Comparison of ENCODE assay signal across 22 cellular contexts in the genomic region with DNA sequence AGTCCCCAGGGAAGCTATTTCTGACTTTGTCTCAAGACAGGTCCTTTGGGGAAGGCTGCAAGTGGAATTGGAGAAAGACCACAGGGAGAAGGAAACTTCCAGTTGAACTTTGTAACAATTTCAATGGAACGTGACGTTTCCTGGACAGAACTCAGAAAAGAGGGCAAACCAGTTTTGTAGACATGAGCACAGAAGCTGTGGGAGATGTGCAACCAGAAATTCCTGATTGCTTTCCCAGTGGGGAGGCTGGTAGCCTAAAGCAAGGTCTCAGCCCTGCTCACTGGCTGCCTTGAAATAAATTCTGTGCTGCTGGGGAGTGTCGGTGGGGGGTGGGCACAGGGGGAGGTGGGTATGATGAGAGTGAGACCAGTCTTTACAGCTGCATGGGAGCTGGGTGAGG.
"Had no signal": no experiment of that assay in that cellular context is flagged by ENCODE, and none has a peak within 500 bp of the region (broad histone marks: within the 10 kb centered on the region; RNA-seq: fewer than 3 reads in every experiment).

No MANE protein-coding gene starts in this region.

- H3K27me3 Mint-ChIP-seq: activated CD4-positive, alpha-beta T cell treated with anti-CD3 and anti-CD28 coated beads, Interleukin-2, amount 10 ng/mL, durations not matched to agents 24 days and 14 days; activated naive CD8-positive, alpha-beta T cell treated with anti-CD3 and anti-CD28 coated beads, Interleukin-2, amount 10 ng/mL, durations not matched to agents 7 days and 5 days; brain; central memory CD8-positive, alpha-beta T cell; memory B cell; naive thymus-derived CD8-positive, alpha-beta T cell had no signal

- H3K36me3 ChIP-seq: gastroesophageal sphincter, heart right ventricle, left ventricle myocardium inferior, neutrophil, tibial nerve had no signal

- DNase-seq: activated CD4-positive, alpha-beta T cell treated with anti-CD3 and anti-CD28 coated beads, Interleukin-2, amount 10 ng/mL, durations not matched to agents 24 days and 14 days; activated CD4-positive, CD25-positive, alpha-beta regulatory T cell; activated CD8-positive, alpha-beta memory T cell treated with anti-CD3 and anti-CD28 coated beads, Interleukin-2, amount 50 U/mL, for 48 hours; activated CD8-positive, alpha-beta T cell treated with anti-CD3 and anti-CD28 coated beads, Interleukin-2, amount 10 ng/mL, durations not matched to agents 7 days and 5 days; activated naive CD8-positive, alpha-beta T cell treated with anti-CD3 and anti-CD28 coated beads, Interleukin-2, amount 10 ng/mL, durations not matched to agents 7 days and 5 days; cortex of kidney; effector CD8-positive, alpha-beta T cell; heart right ventricle; left ventricle myocardium inferior; naive thymus-derived CD8-positive, alpha-beta T cell; stimulated activated CD4-positive, alpha-beta T cell treated with anti-CD3 and anti-CD28 coated beads, Interleukin-2, amount 100 ng/mL, for 48 hours; stimulated activated naive CD4-positive, alpha-beta T cell; substantia nigra had no signal

- ATAC-seq: activated CD8-positive, alpha-beta T cell treated with anti-CD3 and anti-CD28 coated beads, Interleukin-2, amount 10 ng/mL, durations not matched to agents 7 days and 5 days; gastroesophageal sphincter; heart right ventricle; naive thymus-derived CD8-positive, alpha-beta T cell had no signal

- FAIRE-seq: endothelial cell of umbilical vein, islet of Langerhans had no signal

- H3K9me3 ChIP-seq: neutrophil had no signal

- H3K27me3 ChIP-seq: gastroesophageal sphincter, heart right ventricle, neutrophil, tibial nerve had no signal

- H3K4me1 ChIP-seq: gastroesophageal sphincter, heart right ventricle, left ventricle myocardium inferior, tibial nerve had no signal

- H3K27ac ChIP-seq: gastroesophageal sphincter, heart right ventricle, left ventricle myocardium inferior, neutrophil, tibial nerve had no signal

- H3K4me3 ChIP-seq: gastroesophageal sphincter, heart right ventricle, left ventricle myocardium inferior, tibial nerve had no signal

- H3K4me1 Mint-ChIP-seq: activated CD4-positive, alpha-beta T cell treated with anti-CD3 and anti-CD28 coated beads, Interleukin-2, amount 10 ng/mL, durations not matched to agents 24 days and 14 days; activated naive CD8-positive, alpha-beta T cell treated with anti-CD3 and anti-CD28 coated beads, Interleukin-2, amount 10 ng/mL, durations not matched to agents 7 days and 5 days; brain; central memory CD8-positive, alpha-beta T cell; memory B cell; naive thymus-derived CD8-positive, alpha-beta T cell had no signal

- H3K4me3 Mint-ChIP-seq: activated CD4-positive, alpha-beta T cell treated with anti-CD3 and anti-CD28 coated beads, Interleukin-2, amount 10 ng/mL, durations not matched to agents 24 days and 14 days; activated CD8-positive, alpha-beta T cell treated with anti-CD3 and anti-CD28 coated beads, Interleukin-2, amount 10 ng/mL, durations not matched to agents 7 days and 5 days; activated naive CD8-positive, alpha-beta T cell treated with anti-CD3 and anti-CD28 coated beads, Interleukin-2, amount 10 ng/mL, durations not matched to agents 7 days and 5 days; brain; central memory CD8-positive, alpha-beta T cell; memory B cell; naive thymus-derived CD8-positive, alpha-beta T cell; T-helper 2 cell treated with Interferon-gamma antibody and Interleukin-4, amounts not matched to agents 5 μg/mL and 100 μg/mL, for 36 hours had no signal

- H3K27ac Mint-ChIP-seq: activated CD4-positive, alpha-beta T cell treated with anti-CD3 and anti-CD28 coated beads, Interleukin-2, amount 10 ng/mL, durations not matched to agents 24 days and 14 days; activated CD8-positive, alpha-beta T cell treated with anti-CD3 and anti-CD28 coated beads, Interleukin-2, amount 10 ng/mL, durations not matched to agents 7 days and 5 days; activated naive CD8-positive, alpha-beta T cell treated with anti-CD3 and anti-CD28 coated beads, Interleukin-2, amount 10 ng/mL, durations not matched to agents 7 days and 5 days; brain; memory B cell; naive thymus-derived CD8-positive, alpha-beta T cell; T-helper 2 cell treated with Interferon-gamma antibody and Interleukin-4, amounts not matched to agents 5 μg/mL and 100 μg/mL, for 36 hours had no signal

- H3K36me3 Mint-ChIP-seq: activated naive CD8-positive, alpha-beta T cell treated with anti-CD3 and anti-CD28 coated beads, Interleukin-2, amount 10 ng/mL, durations not matched to agents 7 days and 5 days had no signal
